Comparison of ENCODE assay signal across 8 cellular contexts in genomic region chr1:15027515-15027948, GRCh38.
DNase-seq lines count a peak whose midpoint lies in the region; ATAC-seq and TF ChIP-seq lines count a peak whose summit lies in the region.

No MANE protein-coding gene starts in this region.

- peaks cover 22% of the 10 kb centered on the region for H3K4me1 ChIP-seq in GM23248 (ENCODE audit: insufficient read depth)
- peaks cover 0 to 14% (median 0%) of the 10 kb centered on the region in 4 donors for H3K4me1 ChIP-seq in Peyer's patch
- H3K4me1 ChIP-seq in breast epithelium: peaks cover 0 to 6% of the 10 kb centered on the region in 2 donors

- H3K27me3 ChIP-seq in GM23248 (replicated peaks; ENCODE audit: insufficient read depth): no peaks in the 10 kb centered on the region
- H3K27me3 ChIP-seq in Peyer's patch: no peaks in the 10 kb centered on the region
- no peaks in the 10 kb centered on the region for H3K27me3 ChIP-seq in breast epithelium

- H3K4me3 ChIP-seq in GM23248 (0 out of 2 replicates have a peak overlapping the region, but pooled peaks have one; percentile 16), Peyer's patch (no peak overlapping the region), breast epithelium (no peak overlapping the region)

- peak overlapping the region; percentile 67 for H3K9ac ChIP-seq in GM23248

- intact Hi-C loops in breast epithelium (cut with DNase I; ENCODE audit: low total_unique reads): no loop called here

- no peaks in the 10 kb centered on the region for H3K36me3 ChIP-seq in GM23248 (ENCODE audit: low read depth)
- H3K36me3 ChIP-seq in Peyer's patch: no peaks in the 10 kb centered on the region
- H3K36me3 ChIP-seq in breast epithelium: no peaks in the 10 kb centered on the region

- DNase-seq in AG20443 (ENCODE audit: low spot score) (peak; percentile 88), GM23248 (peak; percentile 80), Peyer's patch (peak; percentile 19 to 83 (median 79)), breast epithelium (ENCODE audit: low spot score in 2 of 2) (peak; percentile 73 to 85), iPS-NIHi7 (ENCODE audit: extremely low spot score) (peak; percentile 86), OCI-M2 (lab: John Stamatoyannopoulos, UW; ENCODE audit: unreplicated experiment) (no peak)
- DNase-seq in stimulated activated CD4-positive, alpha-beta T cell treated with anti-CD3 and anti-CD28 coated beads, Interleukin-12 subunit alpha, Interleukin-12 subunit beta, amount 100 ng/mL, for 4 hours: peak; percentile 11

- in situ Hi-C loops in GM23248 (cut with MboI): no loop called here

- 0 out of 2 replicates have a peak, but pooled peaks cover 9% of the 10 kb centered on the region for H3K79me2 ChIP-seq in GM23248 (ENCODE audit: insufficient read depth)

- peak overlapping the region; percentile 51 for H3K4me2 ChIP-seq in GM23248 (ENCODE audit: unreplicated experiment)

- H2AFZ ChIP-seq in GM23248: peak overlapping the region; percentile 51

- H3K27ac ChIP-seq in GM23248: peak overlapping the region; percentile 86
- H3K27ac ChIP-seq in Peyer's patch: no peak overlapping the region
- peak overlapping the region; percentile 54 to 75 for H3K27ac ChIP-seq in breast epithelium

- no peak for ATAC-seq in HG03139 (IDR thresholded peaks at IDR 0.05; ENCODE audit: unreplicated experiment)

- peaks cover 17% of the 10 kb centered on the region for H3F3A ChIP-seq in GM23248 (ENCODE audit: insufficient read depth)

- no peaks in the 10 kb centered on the region for H3K9me2 ChIP-seq in GM23248 (ENCODE audit: insufficient read depth)

- no peaks in the 10 kb centered on the region for H3K9me3 ChIP-seq in GM23248 (ENCODE audit: low read depth)
- H3K9me3 ChIP-seq in Peyer's patch: no peaks in the 10 kb centered on the region
- H3K9me3 ChIP-seq in breast epithelium: no peaks in the 10 kb centered on the region

- no peaks in the 10 kb centered on the region for H4K20me1 ChIP-seq in GM23248 (ENCODE audit: insufficient read depth)

- no peak for TF ChIP-seq POLR2A in Peyer's patch (IDR thresholded peaks at IDR 0.05)
- no peak for TF ChIP-seq POLR2A in breast epithelium (IDR thresholded peaks at IDR 0.05)

- TF ChIP-seq CTCF in Peyer's patch (IDR thresholded peaks at IDR 0.05): peak; percentile 11 to 80 (median 70)
- peak; percentile 77 to 90 (median 85) for TF ChIP-seq CTCF in breast epithelium (IDR thresholded peaks at IDR 0.05)

- WGBS in GM23248 (ENCODE audit: low coverage in 1 of 2, low lambda C conversion rate in 2 of 2, missing lambda C conversion rate in 2 of 2), 2 experiments: 33 to 37% methylated on average over 10 to 11 of the region's 11 CpGs

Comparison
In these comparisons a context has a peak if more than half of its experiments do, and no peak if none do; other contexts are left out.
1. H3K27ac ChIP-seq: peak in GM23248 (single experiment) and breast epithelium (2 of 2); none in Peyer's patch (0 of 4).